13 cellular contexts compared by ENCODE assay signal in the genomic region with DNA sequence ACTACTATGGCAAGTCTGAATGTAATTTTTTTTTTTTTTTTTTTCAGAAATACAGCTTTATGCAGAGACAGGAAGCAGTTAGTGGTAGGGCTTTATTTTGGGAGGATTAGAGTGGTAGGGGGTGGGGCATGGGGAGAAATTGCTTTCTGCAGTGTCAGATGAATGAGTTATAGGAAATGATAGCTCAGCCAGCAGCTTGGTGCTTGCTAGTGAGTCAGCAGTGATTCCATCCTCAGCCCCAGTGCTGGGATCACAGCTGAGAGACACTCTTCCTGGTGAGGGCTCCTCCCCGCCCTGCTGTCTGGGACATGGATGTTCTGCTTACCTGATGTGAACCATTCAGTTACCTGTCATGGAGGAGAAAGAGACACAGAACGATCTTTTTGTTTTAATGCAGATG. TPM values are rescaled to one million over a fixed set of nuclear protein-coding genes. Genes with fewer than 3 reads are reported as not detected.
DNase-seq lines count a peak whose midpoint lies in the region; ATAC-seq, FAIRE-seq and TF ChIP-seq lines count a peak whose summit lies in the region.
"Had no signal": no experiment of that assay in that cellular context is flagged by ENCODE, and none has a peak within 500 bp of the region (broad histone marks: within the 10 kb centered on the region; RNA-seq: fewer than 3 reads in every experiment).

No MANE protein-coding gene starts in this region.

- no peaks in the 10 kb centered on the region for H3F3A ChIP-seq in SK-N-SH (replicated peaks; ENCODE audit: insufficient read depth)

- H3K4me2 ChIP-seq in SK-N-SH: no peak overlapping the region

- no peak for FAIRE-seq in GM19239 (lab: Jason Lieb, UNC)

- H3K9me2 ChIP-seq in SK-N-SH: no peaks in the 10 kb centered on the region

- H3K9me3 ChIP-seq in colonic mucosa: no peaks in the 10 kb centered on the region
- peaks cover 0 to 3% of the 10 kb centered on the region in 2 donors for H3K9me3 ChIP-seq in lung (ENCODE audit: control insufficient read depth in 2 of 2, insufficient read depth in 1 of 2, low read length in 1 of 2)
- H3K9me3 ChIP-seq in SK-N-SH: no peaks in the 10 kb centered on the region; the same call in 1 of the 2 replicates
- H3K9me3 ChIP-seq: neutrophil had no signal

- H3K9ac ChIP-seq in colonic mucosa (ENCODE audit: low read depth in 2 of 2, low read length in 2 of 2): no peak overlapping the region
- H3K9ac ChIP-seq in SK-N-SH: no peak overlapping the region

- no peaks in the 10 kb centered on the region for H3K4me1 ChIP-seq in colonic mucosa
- peaks cover 0 to 14% of the 10 kb centered on the region in 2 donors for H3K4me1 ChIP-seq in lung (ENCODE audit: control insufficient read depth in 2 of 2, insufficient read depth in 2 of 2, low read length in 2 of 2)
- H3K4me1 ChIP-seq in SK-N-SH (ENCODE audit: control insufficient read depth in 1 of 2, insufficient read depth in 2 of 2, low read depth in 1 of 2, low read length in 1 of 2): peaks cover 0 to 2% of the 10 kb centered on the region in 2 experiments; a peak in 2 of 4 replicates

- TF ChIP-seq CTCF in AG09309 (IDR thresholded peaks at IDR 0.05; ENCODE audit: control insufficient read depth, insufficient read depth, low read depth, low read length, missing control alignments): no peak
- TF ChIP-seq CTCF in colonic mucosa (IDR thresholded peaks at IDR 0.05): no peak
- no peak for TF ChIP-seq CTCF in lung (IDR thresholded peaks at IDR 0.05; ENCODE audit: control extremely low read depth, extremely low read depth)
- no peak for TF ChIP-seq CTCF in SK-N-SH (IDR thresholded peaks at IDR 0.05)

- no peaks in the 10 kb centered on the region for H3K79me2 ChIP-seq in SK-N-SH (ENCODE audit: insufficient read depth)

- ATAC-seq in lung (ENCODE audit: insufficient read depth, low FRiP score) (peak; percentile 66), HG02798 (IDR thresholded peaks at IDR 0.05; ENCODE audit: poor library complexity, unreplicated experiment) (no peak)
- ATAC-seq: activated CD4-positive, alpha-beta T cell treated with anti-CD3 and anti-CD28 coated beads for 36 hours; activated naive CD8-positive, alpha-beta T cell treated with anti-CD3 and anti-CD28 coated beads, Interleukin-2, amount 50 U/mL, for 24 hours had no signal

- no peaks in the 10 kb centered on the region for H4K20me1 ChIP-seq in SK-N-SH (ENCODE audit: insufficient read depth)

- CTCF ChIA-PET in SK-N-SH (lab: Yijun Ruan, JAX): no interaction called here

- POLR2A ChIA-PET in SK-N-SH (lab: Yijun Ruan, JAX): no interaction called here

- H3K27me3 ChIP-seq in colonic mucosa (no peaks in the 10 kb centered on the region), lung (ENCODE audit: control insufficient read depth, insufficient read depth) (no peaks in the 10 kb centered on the region), SK-N-SH (ENCODE audit: insufficient read depth) (no peaks in the 10 kb centered on the region)
- H3K27me3 ChIP-seq: neutrophil had no signal

- WGBS in lung, 2 donors: 82 to 87% methylated on average over 2 of the region's 2 CpGs
- WGBS in SK-N-SH (ENCODE audit: low lambda C conversion rate): 21% methylated on average over 2 of the region's 2 CpGs

- no peak for TF ChIP-seq EP300 in SK-N-SH (IDR thresholded peaks at IDR 0.05; ENCODE audit: borderline replicate concordance in 1 of 2, low read depth in 1 of 2, low read length in 1 of 2)

- TF ChIP-seq RAD21 in SK-N-SH (IDR thresholded peaks at IDR 0.05; ENCODE audit: low read length): no peak

- intact Hi-C loops in colonic mucosa (cut with DNase I): no loop called here

- DNase-seq in AG09309 (ENCODE audit: low read depth) (peak; percentile 48), LHCN-M2 (ENCODE audit: low read depth) (peak; percentile 76), colonic mucosa (peak; percentile 30), lung (ENCODE audit: low spot score) (no peak), glomerular visceral epithelial cell (ENCODE audit: extremely low spot score) (no peak), GM19239 (ENCODE audit: insufficient read length, low spot score) (no peak), SK-N-SH (no peak)
- DNase-seq: activated CD4-positive, alpha-beta T cell treated with anti-CD3 and anti-CD28 coated beads for 36 hours; activated naive CD8-positive, alpha-beta T cell treated with anti-CD3 and anti-CD28 coated beads, Interleukin-2, amount 50 U/mL, for 24 hours; CD4-positive, alpha-beta memory T cell had no signal

- no peak overlapping the region for H2AFZ ChIP-seq in SK-N-SH (ENCODE audit: low read depth)

- H3K36me3 ChIP-seq in colonic mucosa (peaks cover 9% of the 10 kb centered on the region), lung (ENCODE audit: control insufficient read depth in 2 of 2, insufficient read depth in 2 of 2, low read length in 2 of 2) (peaks cover 0 to 7% of the 10 kb centered on the region in 2 donors), SK-N-SH (replicated peaks in 1 of 2; ENCODE audit: control insufficient read depth in 1 of 2, insufficient read depth in 2 of 2, low read length in 1 of 2) (no peaks in the 10 kb centered on the region)
- H3K36me3 ChIP-seq: HAP-1, neutrophil had no signal

- H3K4me3 ChIP-seq in AG09309 (ENCODE audit: control insufficient read depth, low read depth, low read length) (no peak overlapping the region), colonic mucosa (no peak overlapping the region), lung (no peak overlapping the region), SK-N-SH (ENCODE audit: low read depth in 2 of 2, low read length in 1 of 2) (no peak overlapping the region)
- H3K4me3 ChIP-seq: HAP-1 had no signal

- H3K27ac ChIP-seq in colonic mucosa: no peak overlapping the region
- H3K27ac ChIP-seq in lung (ENCODE audit: low read depth in 1 of 2, low read length in 1 of 2): no peak overlapping the region
- H3K27ac ChIP-seq in SK-N-SH (ENCODE audit: low read depth in 2 of 2, low read length in 1 of 2): no peak overlapping the region
- H3K27ac ChIP-seq: neutrophil had no signal

TF ChIP-seq in SK-N-SH, 30 proteins besides CTCF, POLR2A, EP300 and RAD21:
- TF ChIP-seq, protein P1, sequence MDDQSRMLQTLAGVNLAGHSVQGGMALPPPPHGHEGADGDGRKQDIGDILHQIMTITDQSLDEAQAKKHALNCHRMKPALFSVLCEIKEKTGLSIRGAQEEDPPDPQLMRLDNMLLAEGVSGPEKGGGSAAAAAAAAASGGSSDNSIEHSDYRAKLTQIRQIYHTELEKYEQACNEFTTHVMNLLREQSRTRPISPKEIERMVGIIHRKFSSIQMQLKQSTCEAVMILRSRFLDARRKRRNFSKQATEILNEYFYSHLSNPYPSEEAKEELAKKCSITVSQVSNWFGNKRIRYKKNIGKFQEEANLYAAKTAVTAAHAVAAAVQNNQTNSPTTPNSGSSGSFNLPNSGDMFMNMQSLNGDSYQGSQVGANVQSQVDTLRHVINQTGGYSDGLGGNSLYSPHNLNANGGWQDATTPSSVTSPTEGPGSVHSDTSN (IDR thresholded peaks at IDR 0.05): no peak
- TF ChIP-seq SIN3A (IDR thresholded peaks at IDR 0.05; ENCODE audit: borderline replicate concordance, low read depth, low read length) (no peak), TAF1 (IDR thresholded peaks at IDR 0.05; ENCODE audit: borderline replicate concordance, low read depth, low read length) (no peak), TEAD4 (IDR thresholded peaks at IDR 0.05; ENCODE audit: borderline replicate concordance, insufficient read depth) (no peak), NRF1 (IDR thresholded peaks at IDR 0.05; ENCODE audit: low read depth, low read length) (no peak), MXI1 (IDR thresholded peaks at IDR 0.05; ENCODE audit: low read depth, low read length) (no peak), RCOR1 (IDR thresholded peaks at IDR 0.05; ENCODE audit: low read length) (no peak), GATA2 (CRISPR knock-in tag; IDR thresholded peaks at IDR 0.05) (no peak)
- TF ChIP-seq, protein P2, sequence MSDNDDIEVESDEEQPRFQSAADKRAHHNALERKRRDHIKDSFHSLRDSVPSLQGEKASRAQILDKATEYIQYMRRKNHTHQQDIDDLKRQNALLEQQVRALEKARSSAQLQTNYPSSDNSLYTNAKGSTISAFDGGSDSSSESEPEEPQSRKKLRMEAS (IDR thresholded peaks at IDR 0.05; ENCODE audit: low read depth): no peak
- TF ChIP-seq, protein P3, sequence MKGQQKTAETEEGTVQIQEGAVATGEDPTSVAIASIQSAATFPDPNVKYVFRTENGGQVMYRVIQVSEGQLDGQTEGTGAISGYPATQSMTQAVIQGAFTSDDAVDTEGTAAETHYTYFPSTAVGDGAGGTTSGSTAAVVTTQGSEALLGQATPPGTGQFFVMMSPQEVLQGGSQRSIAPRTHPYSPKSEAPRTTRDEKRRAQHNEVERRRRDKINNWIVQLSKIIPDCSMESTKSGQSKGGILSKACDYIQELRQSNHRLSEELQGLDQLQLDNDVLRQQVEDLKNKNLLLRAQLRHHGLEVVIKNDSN (IDR thresholded peaks at IDR 0.05; ENCODE audit: borderline replicate concordance, low read depth): no peak

RNA-seq across cellular contexts. Expression of a gene that starts 39.6 kb away (rescaled TPM):
- 0.06 TPM in 1 of 2 replicates, not detected in the other for total RNA-seq in LHCN-M2 (2014; rRNA removed)
- not detected for polyA plus RNA-seq in LHCN-M2 (2012)
- 10 to 100 TPM; 26.4 to 34.7 TPM for total RNA-seq in colonic mucosa
- total RNA-seq in lung: 10 to 100 TPM in 1 of 2 donors, 1 to 10 TPM in 1; 5.0 to 64.5 TPM
- polyA plus RNA-seq in lung: 1 to 10 TPM; 2.1 to 3.0 TPM
- polyA plus RNA-seq in SK-N-SH (2012; rRNA removed): 0.30 and 0.47 TPM in 2 replicates
- polyA plus RNA-seq in SK-N-SH (2012; cell fraction: cytosol; rRNA removed): 0.37 and 0.50 TPM in 2 replicates
- polyA plus RNA-seq in SK-N-SH (2012; cell fraction: nucleus; rRNA removed): 0.60 and 0.94 TPM in 2 replicates
- total RNA-seq: activated CD4-positive, alpha-beta T cell treated with anti-CD3 and anti-CD28 coated beads for 36 hours; CD4-positive, alpha-beta memory T cell had no signal
- polyA plus RNA-seq: CD4-positive, alpha-beta memory T cell had no signal

Comparison
In these comparisons a context has a peak if more than half of its experiments do, and no peak if none do; other contexts are left out.
1. DNase-seq: peak in AG09309 (single experiment), LHCN-M2 (single experiment) and colonic mucosa (single experiment); none in lung (single experiment), glomerular visceral epithelial cell (single experiment), GM19239 (single experiment) and SK-N-SH (single experiment).